1 cellular context compared by ENCODE assay signal in genomic region chr5:122778157-122778556, GRCh38.
TF ChIP-seq lines count a peak whose summit lies in the region.

No MANE protein-coding gene starts in this region.

TF ChIP-seq in HepG2, 621 proteins besides CTCF, POLR2A, EP300 and RAD21 (continued from another document):
- no peak for TF ChIP-seq GTF3A (CRISPR knock-in tag; conservative IDR thresholded peaks at IDR 0.05)
- no peak for TF ChIP-seq ZBTB37 (CRISPR knock-in tag; IDR thresholded peaks at IDR 0.05)
- TF ChIP-seq ZNF550 (CRISPR knock-in tag; IDR thresholded peaks at IDR 0.05; ENCODE audit: borderline replicate concordance), result no peak
- TF ChIP-seq, protein P1, sequence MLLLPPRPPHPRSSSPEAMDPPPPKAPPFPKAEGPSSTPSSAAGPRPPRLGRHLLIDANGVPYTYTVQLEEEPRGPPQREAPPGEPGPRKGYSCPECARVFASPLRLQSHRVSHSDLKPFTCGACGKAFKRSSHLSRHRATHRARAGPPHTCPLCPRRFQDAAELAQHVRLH (CRISPR knock-in tag; IDR thresholded peaks at IDR 0.05; ENCODE audit: borderline replicate concordance, low read depth), result no peak
- no peak for TF ChIP-seq SPEN (CRISPR knock-in tag; IDR thresholded peaks at IDR 0.05; ENCODE audit: low read depth)
- no peak for TF ChIP-seq ZNF333 (CRISPR knock-in tag; IDR thresholded peaks at IDR 0.05; ENCODE audit: borderline replicate concordance)
- TF ChIP-seq SP4 (CRISPR knock-in tag; IDR thresholded peaks at IDR 0.05), result no peak
- TF ChIP-seq NFE2L2 (IDR thresholded peaks at IDR 0.05; ENCODE audit: low read length), result no peak
- no peak for TF ChIP-seq ZNF367 (CRISPR knock-in tag; IDR thresholded peaks at IDR 0.05; ENCODE audit: borderline replicate concordance)
- TF ChIP-seq ZNF557 (CRISPR knock-in tag; IDR thresholded peaks at IDR 0.05), result no peak
- TF ChIP-seq RERE (CRISPR knock-in tag; IDR thresholded peaks at IDR 0.05; ENCODE audit: low read depth), result no peak
- TF ChIP-seq ZNF839 (CRISPR knock-in tag; IDR thresholded peaks at IDR 0.05; ENCODE audit: borderline replicate concordance), result no peak
- TF ChIP-seq ZEB1 (IDR thresholded peaks at IDR 0.05; ENCODE audit: insufficient replicate concordance, low read depth), result no peak
- no peak for TF ChIP-seq ZNF510 (CRISPR knock-in tag; IDR thresholded peaks at IDR 0.05; ENCODE audit: low read depth)
